In genomic region chr3:10309736-10310135, GRCh38 we compare ENCODE assay signal across 1 cellular context.
TF ChIP-seq lines count a peak whose summit lies in the region.

No MANE protein-coding gene starts in this region.

TF ChIP-seq in endothelial cell of umbilical vein, 7 proteins besides CTCF, POLR2A, EP300 and RAD21:
- TF ChIP-seq POLR2AphosphoS5 (IDR thresholded peaks at IDR 0.05; ENCODE audit: insufficient read depth, low read depth, low read length), result peak; percentile 73
- no peak for TF ChIP-seq EZH2 (IDR thresholded peaks at IDR 0.05; ENCODE audit: borderline replicate concordance, low read depth, low read length, severe bottlenecking)
- TF ChIP-seq MAX (IDR thresholded peaks at IDR 0.05; ENCODE audit: insufficient read depth, insufficient read length), result no peak
- peak; percentile 17 for TF ChIP-seq MYC (IDR thresholded peaks at IDR 0.05; ENCODE audit: low read depth, low read length)
- TF ChIP-seq FOS (IDR thresholded peaks at IDR 0.05; ENCODE audit: borderline replicate concordance, insufficient read depth, low read length), result peak; percentile 59
- TF ChIP-seq JUN (IDR thresholded peaks at IDR 0.05; ENCODE audit: borderline replicate concordance, insufficient read depth, insufficient read length, low read depth), result peak; percentile 47
- TF ChIP-seq GATA2 (IDR thresholded peaks at IDR 0.05; ENCODE audit: insufficient read depth, insufficient read length, low read depth, low read length), result peak; percentile 94
